Comparison of ENCODE assay signal across 28 cellular contexts in the genomic region with DNA sequence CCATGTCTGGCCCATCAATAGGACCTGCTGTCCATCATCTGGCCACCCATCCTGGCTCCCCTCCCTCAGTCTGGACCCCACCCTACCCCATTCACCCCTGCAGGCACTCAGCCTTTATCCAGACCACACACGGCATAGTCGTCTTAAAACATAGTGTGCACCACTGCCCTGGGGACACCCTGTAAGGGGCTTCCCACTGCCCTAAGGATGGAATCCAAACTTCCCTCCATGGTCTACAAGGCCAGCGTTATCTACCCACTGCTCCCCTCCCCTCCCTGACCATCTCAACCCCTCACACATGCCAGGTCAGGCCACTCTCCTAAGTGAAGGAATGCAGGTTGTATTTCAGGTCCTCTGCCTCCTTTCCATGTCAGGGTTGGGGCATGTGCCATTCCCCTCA.
"Had no signal": no experiment of that assay in that cellular context is flagged by ENCODE, and none has a peak within 500 bp of the region (broad histone marks: within the 10 kb centered on the region; RNA-seq: fewer than 3 reads in every experiment).

No MANE protein-coding gene starts in this region.

- H3K27me3 ChIP-seq: neural progenitor cell, neutrophil, ovary, right atrium auricular region, right lobe of liver, stomach, testis, thyroid gland, transverse colon had no signal

- H3K36me3 ChIP-seq: left ventricle myocardium inferior, neural progenitor cell, neutrophil, ovary, right atrium auricular region, right lobe of liver, stomach, thyroid gland, transverse colon had no signal

- H3K4me3 Mint-ChIP-seq: mesothelial cell of epicardium; naive B cell; natural killer cell; nephron progenitor cell; neural progenitor cell; stimulated activated memory B cell treated with anti-CD40 and anti-IgM and Interleukin-4, amounts not matched to agents 10 μg/mL and 1 μg/mL and 100 μg/mL, for 72 hours had no signal

- H3K27ac ChIP-seq: left ventricle myocardium inferior, neural progenitor cell, neutrophil, ovary, right atrium auricular region, right lobe of liver, stomach, testis, thyroid gland, transverse colon had no signal

- H3K36me3 Mint-ChIP-seq: natural killer cell; neural progenitor cell; stimulated activated memory B cell treated with anti-CD40 and anti-IgM and Interleukin-4, amounts not matched to agents 10 μg/mL and 1 μg/mL and 100 μg/mL, for 72 hours had no signal

- H3K4me1 Mint-ChIP-seq: mesothelial cell of epicardium; naive B cell; natural killer cell; nephron progenitor cell; neural progenitor cell; stimulated activated memory B cell treated with anti-CD40 and anti-IgM and Interleukin-4, amounts not matched to agents 10 μg/mL and 1 μg/mL and 100 μg/mL, for 72 hours had no signal

- H3K4me3 ChIP-seq: left ventricle myocardium inferior, lung, neural progenitor cell, ovary, right atrium auricular region, right lobe of liver, smooth muscle cell, stomach, testis, thyroid gland, transverse colon had no signal

- DNase-seq: hippocampal formation; kidney; left colon; left ventricle myocardium inferior; mesendoderm; naive B cell; natural killer cell; nephron progenitor cell; occipital lobe; ovary; right lobe of liver; stimulated activated CD4-positive, alpha-beta T cell treated with anti-CD3 and anti-CD28 coated beads, Interleukin-1b, Interleukin-23, amount 100 ng/mL, for 48 hours; stimulated activated CD4-positive, alpha-beta T cell treated with anti-CD3 and anti-CD28 coated beads, Interleukin-2, amount 100 ng/mL, for 48 hours; stimulated activated CD4-positive, alpha-beta T cell treated with anti-CD3 and anti-CD28 coated beads, Interleukin-4, amount 100 ng/mL, for 4 hours; stimulated activated CD8-positive, alpha-beta memory T cell treated with anti-CD3 and anti-CD28 coated beads, Interleukin-4, amount 100 ng/mL, for 48 hours; stimulated activated naive CD8-positive, alpha-beta T cell treated with anti-CD3 and anti-CD28 coated beads, Interleukin-15, Interleukin-2, amounts not matched to agents 100 U/mL and 50 U/mL, for 24 hours; stomach; testis; thyroid gland; transverse colon had no signal

- H3K27me3 Mint-ChIP-seq: naive B cell; stimulated activated memory B cell treated with anti-CD40 and anti-IgM and Interleukin-4, amounts not matched to agents 10 μg/mL and 1 μg/mL and 100 μg/mL, for 72 hours had no signal

- H3K9me3 Mint-ChIP-seq: neural progenitor cell had no signal

- ATAC-seq: left colon; natural killer cell; right lobe of liver; stimulated activated memory B cell treated with anti-CD40 and anti-IgM and Interleukin-4, amounts not matched to agents 10 μg/mL and 1 μg/mL and 100 μg/mL, for 72 hours; stimulated activated naive CD8-positive, alpha-beta T cell treated with anti-CD3 and anti-CD28 coated beads, Interleukin-15, Interleukin-2, amounts not matched to agents 100 U/mL and 50 U/mL, for 24 hours had no signal

- H3K9me3 ChIP-seq: neutrophil, ovary, right lobe of liver, testis, thyroid gland, transverse colon had no signal

- H3K4me1 ChIP-seq: left ventricle myocardium inferior, neural progenitor cell, right atrium auricular region, right lobe of liver, stomach, testis, thyroid gland, transverse colon had no signal

- H3K27ac Mint-ChIP-seq: mesothelial cell of epicardium; naive B cell; natural killer cell; nephron progenitor cell; neural progenitor cell; progenitor cell of endocrine pancreas; stimulated activated memory B cell treated with anti-CD40 and anti-IgM and Interleukin-4, amounts not matched to agents 10 μg/mL and 1 μg/mL and 100 μg/mL, for 72 hours had no signal
